In the genomic region with DNA sequence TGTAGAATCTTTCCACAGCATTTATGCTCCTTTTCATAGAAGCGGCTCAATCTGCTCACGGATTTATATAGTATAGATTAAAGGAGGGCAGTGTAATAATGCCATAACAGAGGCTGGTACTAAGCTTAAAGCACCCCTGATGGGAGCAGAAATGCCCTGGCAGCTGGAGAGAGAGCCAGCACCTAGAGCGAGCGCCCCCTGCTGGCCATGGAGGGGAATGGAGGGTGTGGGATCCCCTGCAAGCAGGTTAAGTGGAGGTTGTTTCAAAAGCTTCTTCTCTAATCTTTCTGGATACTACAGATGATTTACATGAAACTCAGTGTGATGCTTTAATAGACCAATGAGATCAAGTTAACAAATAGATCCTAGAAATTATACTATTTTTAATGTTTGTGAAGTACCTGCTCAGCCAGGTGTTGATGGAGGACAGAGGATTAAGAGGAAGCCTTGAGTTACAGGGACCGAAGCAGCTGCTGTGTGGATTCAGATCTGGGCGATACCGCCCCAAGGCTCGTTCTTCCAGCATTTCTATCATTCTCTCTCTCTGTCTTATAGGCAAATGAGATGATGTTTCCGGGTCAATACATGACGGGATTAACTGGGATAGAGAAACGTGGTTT, we compare ENCODE assay signal across 9 cellular contexts.
DNase-seq lines count a peak whose midpoint lies in the region; ATAC-seq, FAIRE-seq and TF ChIP-seq lines count a peak whose summit lies in the region.
"Had no signal": no experiment of that assay in that cellular context is flagged by ENCODE, and none has a peak within 500 bp of the region (broad histone marks: within the 10 kb centered on the region; RNA-seq: fewer than 3 reads in every experiment).

No MANE protein-coding gene starts in this region.

- no peak overlapping the region for H3K4me3 ChIP-seq in A549
- no peak overlapping the region for H3K4me3 ChIP-seq in Loucy (ENCODE audit: low read length, poor library complexity, severe bottlenecking)
- no peak overlapping the region for H3K4me3 ChIP-seq in thoracic aorta

- H3K4me3 Mint-ChIP-seq in activated CD4-positive, alpha-beta T cell treated with anti-CD3 and anti-CD28 coated beads, Interleukin-2, amount 10 ng/mL, durations not matched to agents 7 days and 5 days, result no peak overlapping the region
- peak overlapping the region in 1 of 8 donors; percentile 34 for H3K4me3 Mint-ChIP-seq in naive B cell

- H3K36me3 ChIP-seq in Loucy (ENCODE audit: insufficient read depth, low read length) (no peaks in the 10 kb centered on the region), thoracic aorta (no peaks in the 10 kb centered on the region)

- no peaks in the 10 kb centered on the region for H3K27me3 Mint-ChIP-seq in activated CD4-positive, alpha-beta T cell treated with anti-CD3 and anti-CD28 coated beads, Interleukin-2, amount 10 ng/mL, durations not matched to agents 7 days and 5 days
- H3K27me3 Mint-ChIP-seq in naive B cell, result peaks cover 0 to 5% (median 0%) of the 10 kb centered on the region in 3 donors

- H3K4me1 ChIP-seq in A549 (no peaks in the 10 kb centered on the region), Loucy (ENCODE audit: insufficient read depth, low read length, poor library complexity, severe bottlenecking) (no peaks in the 10 kb centered on the region), thoracic aorta (ENCODE audit: control insufficient read depth in 1 of 2, low read depth in 2 of 2) (no peaks in the 10 kb centered on the region)

- no peaks in the 10 kb centered on the region for H3F3A ChIP-seq in Loucy (ENCODE audit: low read depth)

- no peak for TF ChIP-seq POLR2A in A549 (IDR thresholded peaks at IDR 0.05; ENCODE audit: low read length)
- TF ChIP-seq POLR2A in GM18505 (IDR thresholded peaks at IDR 0.05; ENCODE audit: borderline replicate concordance, extremely low read depth, insufficient read depth, insufficient read length), result no peak

- no peak overlapping the region for H3K9ac ChIP-seq in Loucy (ENCODE audit: low read depth, low read length, poor library complexity, severe bottlenecking)

- no peaks in the 10 kb centered on the region for H3K36me3 Mint-ChIP-seq in activated CD4-positive, alpha-beta T cell treated with anti-CD3 and anti-CD28 coated beads, Interleukin-2, amount 10 ng/mL, durations not matched to agents 7 days and 5 days (ENCODE audit: low read depth)
- H3K36me3 Mint-ChIP-seq in naive B cell, result no peaks in the 10 kb centered on the region

- H3K4me2 ChIP-seq in A549, result no peak overlapping the region
- no peak overlapping the region for H3K4me2 ChIP-seq in Loucy (ENCODE audit: low read depth, low read length, poor library complexity, severe bottlenecking)

- H3K27me3 ChIP-seq in Loucy (ENCODE audit: insufficient read depth, low read length, poor library complexity, severe bottlenecking), result no peaks in the 10 kb centered on the region
- H3K27me3 ChIP-seq in thoracic aorta (replicated peaks; ENCODE audit: insufficient read depth), result no peaks in the 10 kb centered on the region

- H3K9me3 ChIP-seq in A549 (no peaks in the 10 kb centered on the region), Loucy (ENCODE audit: insufficient read depth, low read depth, low read length) (no peaks in the 10 kb centered on the region), thoracic aorta (no peaks in the 10 kb centered on the region)

- POLR2A ChIA-PET in A549 (lab: Yijun Ruan, JAX), result no interaction called here
- POLR2A ChIA-PET in activated CD4-positive, alpha-beta T cell treated with anti-CD3 and anti-CD28 coated beads, Interleukin-2, amount 10 ng/mL, durations not matched to agents 7 days and 5 days (lab: Charles Lee), result no interaction called here

- peak in 1 of 2 experiments; percentile 52; a peak in 3 of 5 replicates for TF ChIP-seq RAD21 in A549 (conservative IDR thresholded peaks at IDR 0.05 in 1 of 2, IDR thresholded peaks at IDR 0.05 in 1 of 2)

- H4K20me1 ChIP-seq in Loucy (ENCODE audit: insufficient read depth, low read length, poor library complexity, severe bottlenecking), result no peaks in the 10 kb centered on the region

- no peaks in the 10 kb centered on the region for H3K79me2 ChIP-seq in Loucy (ENCODE audit: insufficient read depth, low read length)

- no peaks in the 10 kb centered on the region for H3K4me1 Mint-ChIP-seq in activated CD4-positive, alpha-beta T cell treated with anti-CD3 and anti-CD28 coated beads, Interleukin-2, amount 10 ng/mL, durations not matched to agents 7 days and 5 days
- H3K4me1 Mint-ChIP-seq in naive B cell, result peaks cover 0 to 3% (median 0%) of the 10 kb centered on the region in 3 donors

- no peak for FAIRE-seq in A549 (lab: Jason Lieb, UNC)

- no peaks in the 10 kb centered on the region for H3K9me3 Mint-ChIP-seq in activated CD4-positive, alpha-beta T cell treated with anti-CD3 and anti-CD28 coated beads, Interleukin-2, amount 10 ng/mL, durations not matched to agents 7 days and 5 days
- H3K9me3 Mint-ChIP-seq in naive B cell, result peaks cover 0 to 6% (median 0%) of the 10 kb centered on the region in 7 donors

- no peak overlapping the region for H2AFZ ChIP-seq in Loucy (ENCODE audit: low read length)

- TF ChIP-seq CTCF in A549 (IDR thresholded peaks at IDR 0.05), result peak; percentile 47
- peak; percentile 95 for TF ChIP-seq CTCF in Loucy (conservative IDR thresholded peaks at IDR 0.05; ENCODE audit: low read length)
- peak; percentile 82 for TF ChIP-seq CTCF in thoracic aorta (IDR thresholded peaks at IDR 0.05)

- CTCF ChIA-PET in A549 (lab: Yijun Ruan, JAX), result interaction anchor here (0.7 to 2.0 kb wide), 13 partner anchors 9 to 1564 kb away, joined by 3 to 7 read pairs (median 4); no protein-coding TSS in a partner anchor
- CTCF ChIA-PET in activated CD4-positive, alpha-beta T cell treated with anti-CD3 and anti-CD28 coated beads, Interleukin-2, amount 10 ng/mL, durations not matched to agents 7 days and 5 days (lab: Charles Lee), result interaction anchor here (1.1 kb wide), 1 partner anchor 36 kb away, joined by 3 read pairs; no protein-coding TSS in a partner anchor

- WGBS in A549 (ENCODE audit: missing lambda C conversion rate), result 18% methylated on average over 11 of the region's 11 CpGs

- H3K27ac ChIP-seq in A549 (no peak overlapping the region), thoracic aorta (no peak overlapping the region)

- DNase-seq in A549 (ENCODE audit: low read depth in 1 of 2, low spot score in 1 of 2) (peak; percentile 36 to 40), naive B cell (peak; percentile 6), thoracic aorta (ENCODE audit: low spot score) (no peak)
- DNase-seq in activated CD4-positive, alpha-beta T cell treated with anti-CD3 and anti-CD28 coated beads, Interleukin-2, amount 10 ng/mL, durations not matched to agents 7 days and 5 days, result peak; percentile 56
- peak; percentile 29 for DNase-seq in effector CD4-positive, alpha-beta T cell

- ATAC-seq in A549 (peak in 1 of 2 experiments; percentile 87; a peak in 4 of 6 replicates), GM18505 (IDR thresholded peaks at IDR 0.05; ENCODE audit: unreplicated experiment) (peak; percentile 78), naive B cell (ENCODE audit: low read depth in 2 of 2) (no peak), thoracic aorta (ENCODE audit: insufficient number of reproducible peaks, low FRiP score, low read depth) (no peak), HG02588 (IDR thresholded peaks at IDR 0.05; ENCODE audit: unreplicated experiment) (no peak)
- ATAC-seq: left colon had no signal

- no peak overlapping the region for H3K27ac Mint-ChIP-seq in activated CD4-positive, alpha-beta T cell treated with anti-CD3 and anti-CD28 coated beads, Interleukin-2, amount 10 ng/mL, durations not matched to agents 7 days and 5 days
- H3K27ac Mint-ChIP-seq in naive B cell, result no peak overlapping the region

- no peak for TF ChIP-seq EP300 in A549 (IDR thresholded peaks at IDR 0.05)

- no peaks in the 10 kb centered on the region for H3K9me2 ChIP-seq in Loucy (replicated peaks; ENCODE audit: low read depth, low read length)

TF ChIP-seq in A549, 52 proteins besides CTCF, POLR2A, EP300 and RAD21:
- TF ChIP-seq SREBF2 (IDR thresholded peaks at IDR 0.05) (no peak), SMC3 (IDR thresholded peaks at IDR 0.05) (0 out of 3 replicates have a peak, but pooled peaks have one; percentile 19)
